Comparison of ENCODE assay signal across 8 cellular contexts in genomic region chr9:132163457-132163875, GRCh38. TPM values are rescaled to one million over a fixed set of nuclear protein-coding genes. Genes with fewer than 3 reads are reported as not detected.
DNase-seq lines count a peak whose midpoint lies in the region; ATAC-seq and TF ChIP-seq lines count a peak whose summit lies in the region.
"Had no signal": no experiment of that assay in that cellular context is flagged by ENCODE, and none has a peak within 500 bp of the region (broad histone marks: within the 10 kb centered on the region; RNA-seq: fewer than 3 reads in every experiment).

No MANE protein-coding gene starts in this region.

- H3K4me1 ChIP-seq in ES-I3 (ENCODE audit: insufficient read depth, low read length) (no peaks in the 10 kb centered on the region; the same call in 1 of the 2 replicates), OCI-LY7 (ENCODE audit: insufficient read depth, low read length, poor library complexity, severe bottlenecking) (peaks cover 31% of the 10 kb centered on the region), gastroesophageal sphincter (peaks cover 0 to 48% (median 20%) of the 10 kb centered on the region in 3 donors), psoas muscle (peaks cover 15% of the 10 kb centered on the region)

- ATAC-seq in gastroesophageal sphincter (no peak), psoas muscle (no peak), HG02763 (IDR thresholded peaks at IDR 0.05; ENCODE audit: unreplicated experiment) (no peak), GM21423 (IDR thresholded peaks at IDR 0.05; ENCODE audit: unreplicated experiment) (no peak)

- peaks cover 3% of the 10 kb centered on the region for H3K36me3 Mint-ChIP-seq in activated naive CD4-positive, alpha-beta T cell treated with anti-CD3 and anti-CD28 coated beads, Interleukin-2, amount 10 ng/mL, durations not matched to agents 7 days and 5 days

- H3K27ac Mint-ChIP-seq in activated naive CD4-positive, alpha-beta T cell treated with anti-CD3 and anti-CD28 coated beads, Interleukin-2, amount 10 ng/mL, durations not matched to agents 7 days and 5 days, result no peak overlapping the region

- H3K9me2 ChIP-seq in OCI-LY7 (ENCODE audit: insufficient read depth, low read length), result no peaks in the 10 kb centered on the region

- no TSS peak for BruUV-seq in OCI-LY7 (replicated peaks; lab: Mats Ljungman, UMichigan)

- POLR2A ChIA-PET in OCI-LY7 (lab: Charles Lee), result no interaction called here

- H3K9me3 Mint-ChIP-seq in activated naive CD4-positive, alpha-beta T cell treated with anti-CD3 and anti-CD28 coated beads, Interleukin-2, amount 10 ng/mL, durations not matched to agents 7 days and 5 days, result no peaks in the 10 kb centered on the region

- intact Hi-C loops in OCI-LY7 (cut with micrococcal nuclease; ENCODE audit: unreplicated experiment) (loop anchor here (10.0 kb wide), 1 partner anchor 399 kb away; no protein-coding TSS in a partner anchor), psoas muscle (cut with DNase I) (loop anchor here in 1 of 2 donors (10.0 kb wide), 1 partner anchor 399 kb away; no protein-coding TSS in a partner anchor)

- H2AFZ ChIP-seq in OCI-LY7 (ENCODE audit: low read length), result no peak overlapping the region

- no peak for TF ChIP-seq EP300 in gastroesophageal sphincter (IDR thresholded peaks at IDR 0.05)

- H3K27me3 ChIP-seq in gastroesophageal sphincter (peaks cover 96% of the 10 kb centered on the region), psoas muscle (ENCODE audit: insufficient read depth in 3 of 3, low read length in 2 of 3) (peaks cover 3 to 95% (median 44%) of the 10 kb centered on the region in 3 donors)

- no peak overlapping the region for H3K4me3 ChIP-seq in OCI-LY7 (ENCODE audit: low read depth, low read length, poor library complexity, severe bottlenecking)
- H3K4me3 ChIP-seq in gastroesophageal sphincter, result peak overlapping the region; percentile 51 to 76
- H3K4me3 ChIP-seq in psoas muscle, result peak overlapping the region; percentile 72

- no peak overlapping the region for H3K4me3 Mint-ChIP-seq in activated naive CD4-positive, alpha-beta T cell treated with anti-CD3 and anti-CD28 coated beads, Interleukin-2, amount 10 ng/mL, durations not matched to agents 7 days and 5 days

- no peaks in the 10 kb centered on the region for H4K20me1 ChIP-seq in OCI-LY7 (ENCODE audit: insufficient read depth, low read length)

- TF ChIP-seq CTCF in OCI-LY7 (conservative IDR thresholded peaks at IDR 0.05; ENCODE audit: low read length) (no peak), gastroesophageal sphincter (IDR thresholded peaks at IDR 0.05) (no peak), psoas muscle (IDR thresholded peaks at IDR 0.05) (no peak)

- peaks cover 15% of the 10 kb centered on the region for H3K4me1 Mint-ChIP-seq in activated naive CD4-positive, alpha-beta T cell treated with anti-CD3 and anti-CD28 coated beads, Interleukin-2, amount 10 ng/mL, durations not matched to agents 7 days and 5 days

- CTCF ChIA-PET in OCI-LY7 (lab: Charles Lee; ENCODE audit: unreplicated experiment), result no interaction called here
- CTCF ChIA-PET in activated naive CD4-positive, alpha-beta T cell treated with anti-CD3 and anti-CD28 coated beads, Interleukin-2, amount 10 ng/mL, durations not matched to agents 7 days and 5 days (lab: Charles Lee), result interaction anchor here (0.8 to 1.4 kb wide), 3 partner anchors 73 to 401 kb away, joined by 3 read pairs; no protein-coding TSS in a partner anchor

- H3K9ac ChIP-seq in ES-I3 (ENCODE audit: low read depth, low read length), result peak overlapping the region; percentile 61; the same call in 1 of the 2 replicates

- 0 out of 2 replicates have a peak overlapping the region, but pooled peaks have one; percentile 62 for H3K4me2 ChIP-seq in OCI-LY7 (ENCODE audit: low read length)

- DNase-seq in OCI-LY7 (ENCODE audit: low spot score) (no peak), psoas muscle (peak in 1 of 2 donors; percentile 62)
- no peak for DNase-seq in activated naive CD4-positive, alpha-beta T cell treated with anti-CD3 and anti-CD28 coated beads, Interleukin-2, amount 10 ng/mL, durations not matched to agents 7 days and 5 days

- H3K9me3 ChIP-seq in ES-I3 (ENCODE audit: control insufficient read depth, insufficient read depth, low read length) (no peaks in the 10 kb centered on the region), OCI-LY7 (ENCODE audit: low read length) (no peaks in the 10 kb centered on the region), gastroesophageal sphincter (no peaks in the 10 kb centered on the region), psoas muscle (no peaks in the 10 kb centered on the region)
- H3K9me3 ChIP-seq: pancreas had no signal

- TF ChIP-seq POLR2A in gastroesophageal sphincter (IDR thresholded peaks at IDR 0.05), result no peak

- H3K36me3 ChIP-seq in ES-I3 (ENCODE audit: insufficient read depth, low read length), result no peaks in the 10 kb centered on the region
- no peaks in the 10 kb centered on the region for H3K36me3 ChIP-seq in OCI-LY7 (ENCODE audit: insufficient read depth, low read length)
- no peaks in the 10 kb centered on the region for H3K36me3 ChIP-seq in gastroesophageal sphincter
- no peaks in the 10 kb centered on the region for H3K36me3 ChIP-seq in psoas muscle (ENCODE audit: insufficient read depth in 1 of 2, low read depth in 1 of 2)
- H3K36me3 ChIP-seq: pancreas had no signal

- H3K27ac ChIP-seq in OCI-LY7 (ENCODE audit: low read depth, low read length, poor library complexity, severe bottlenecking) (no peak overlapping the region), gastroesophageal sphincter (peak overlapping the region in 2 of 4 donors; percentile 2 to 51), psoas muscle (no peak overlapping the region)
- H3K27ac ChIP-seq: pancreas had no signal

- WGBS in gastroesophageal sphincter (ENCODE audit: low coverage in 1 of 2), 2 donors, result 0% methylated on average over 1 to 3 of the region's 29 CpGs
- WGBS in psoas muscle, 3 donors, result 1% methylated on average over 14 to 28 of the region's 29 CpGs

- H3K27me3 Mint-ChIP-seq in activated naive CD4-positive, alpha-beta T cell treated with anti-CD3 and anti-CD28 coated beads, Interleukin-2, amount 10 ng/mL, durations not matched to agents 7 days and 5 days, result peaks cover 95% of the 10 kb centered on the region

- no peaks in the 10 kb centered on the region for H3K79me2 ChIP-seq in OCI-LY7 (ENCODE audit: insufficient read depth, low read depth, low read length)

RNA-seq across cellular contexts. Expression of gene NTNG2, which starts 1.6 kb away (rescaled TPM):
- 5.4 and 7.5 TPM in 2 replicates for total RNA-seq in OCI-LY7 (2014; rRNA removed; shearing (Covaris generic))
- total RNA-seq in OCI-LY7 (2022), result 1.9 and 3.2 TPM in 2 replicates
- 1 to 10 TPM in 3 of 4 donors, under 1 TPM in 1; 0.81 to 1.6 (median 1.3) TPM for total RNA-seq in gastroesophageal sphincter
- total RNA-seq in psoas muscle, result 1 to 10 TPM in 1 of 4 donors, under 1 TPM in 3; 0.20 to 1.3 (median 0.44) TPM
- polyA plus RNA-seq in psoas muscle, result under 1 TPM; 0.01 to 0.04 (median 0.03) TPM
